ENCODE assay signal across 9 cellular contexts in the genomic region with DNA sequence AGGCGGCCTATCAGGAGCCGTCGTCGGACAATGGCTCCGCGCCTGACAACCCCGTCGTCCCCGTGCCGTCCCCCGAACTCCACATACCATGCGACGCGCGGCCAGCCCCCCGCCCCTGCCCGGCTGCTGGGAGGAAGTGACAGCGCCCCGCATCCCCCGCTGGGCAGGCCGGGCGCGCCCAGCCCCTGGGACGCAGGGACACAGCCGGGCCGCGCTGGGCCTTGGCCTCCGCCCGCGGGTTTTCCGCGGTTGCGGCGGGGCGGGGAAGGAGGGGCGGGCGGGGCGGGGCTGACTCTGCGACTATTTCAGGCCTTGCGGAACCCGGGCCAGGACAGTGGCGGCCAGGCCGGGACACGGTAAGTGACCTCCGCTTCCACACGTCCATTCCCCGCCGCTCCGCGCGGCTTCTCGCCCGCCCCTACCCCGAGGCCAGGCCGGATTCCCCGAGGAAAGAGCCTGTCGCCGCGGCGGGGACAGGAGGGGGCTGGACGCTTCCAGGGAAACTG. TPM values are rescaled to one million over a fixed set of nuclear protein-coding genes. Genes with fewer than 3 reads are reported as not detected.
DNase-seq lines count a peak whose midpoint lies in the region; ATAC-seq and TF ChIP-seq lines count a peak whose summit lies in the region.
"Had no signal": no experiment of that assay in that cellular context is flagged by ENCODE, and none has a peak within 500 bp of the region (broad histone marks: within the 10 kb centered on the region; RNA-seq: fewer than 3 reads in every experiment).

A gene with protein sequence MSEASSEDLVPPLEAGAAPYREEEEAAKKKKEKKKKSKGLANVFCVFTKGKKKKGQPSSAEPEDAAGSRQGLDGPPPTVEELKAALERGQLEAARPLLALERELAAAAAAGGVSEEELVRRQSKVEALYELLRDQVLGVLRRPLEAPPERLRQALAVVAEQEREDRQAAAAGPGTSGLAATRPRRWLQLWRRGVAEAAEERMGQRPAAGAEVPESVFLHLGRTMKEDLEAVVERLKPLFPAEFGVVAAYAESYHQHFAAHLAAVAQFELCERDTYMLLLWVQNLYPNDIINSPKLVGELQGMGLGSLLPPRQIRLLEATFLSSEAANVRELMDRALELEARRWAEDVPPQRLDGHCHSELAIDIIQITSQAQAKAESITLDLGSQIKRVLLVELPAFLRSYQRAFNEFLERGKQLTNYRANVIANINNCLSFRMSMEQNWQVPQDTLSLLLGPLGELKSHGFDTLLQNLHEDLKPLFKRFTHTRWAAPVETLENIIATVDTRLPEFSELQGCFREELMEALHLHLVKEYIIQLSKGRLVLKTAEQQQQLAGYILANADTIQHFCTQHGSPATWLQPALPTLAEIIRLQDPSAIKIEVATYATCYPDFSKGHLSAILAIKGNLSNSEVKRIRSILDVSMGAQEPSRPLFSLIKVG (plus strand): TSS at position 334 of the 506 bp plus-strand sequence. CDS start 2,997 bp downstream, outside the sequence.

- H3K4me3 ChIP-seq in WI38 (ENCODE audit: low read depth, low read length) (peak within 1 kb of the TSS; percentile 61), right cardiac atrium (ENCODE audit: low read length) (peak within 1 kb of the TSS; percentile 59), sigmoid colon (peak within 1 kb of the TSS; percentile 44 to 78 (median 64))

- H3K4me3 Mint-ChIP-seq in activated CD4-positive, alpha-beta T cell treated with anti-CD3 and anti-CD28 coated beads for 36 hours: no peak within 1 kb of the TSS
- H3K4me3 Mint-ChIP-seq: activated naive CD8-positive, alpha-beta T cell had no signal

- POLR2A ChIA-PET in activated CD4-positive, alpha-beta T cell treated with anti-CD3 and anti-CD28 coated beads for 36 hours (lab: Charles Lee): no interaction called here

- peak within 1 kb of the TSS; percentile 92 for H3K27ac ChIP-seq in right cardiac atrium (ENCODE audit: low read length)
- peak within 1 kb of the TSS; percentile 83 to 87 (median 86) for H3K27ac ChIP-seq in sigmoid colon

- intact Hi-C loops in activated CD4-positive, alpha-beta T cell treated with anti-CD3 and anti-CD28 coated beads for 36 hours (cut with DNase I, micrococcal nuclease): no loop called here
- intact Hi-C loops in right cardiac atrium (cut with DNase I) (loop anchor here in 1 of 4 donors (10.0 kb wide), 1 partner anchor 62 kb away; no protein-coding TSS in a partner anchor), sigmoid colon (cut with DNase I) (no loop called here)

- TF ChIP-seq CTCF in WI38 (IDR thresholded peaks at IDR 0.05; ENCODE audit: low read depth, low read length) (no peak), sigmoid colon (IDR thresholded peaks at IDR 0.05) (no peak)

- CTCF ChIA-PET in activated CD4-positive, alpha-beta T cell treated with anti-CD3 and anti-CD28 coated beads for 36 hours (lab: Charles Lee): no interaction called here

- H3K9me3 Mint-ChIP-seq in activated CD4-positive, alpha-beta T cell treated with anti-CD3 and anti-CD28 coated beads for 36 hours (ENCODE audit: low read depth): no peaks in the 10 kb centered on the region

- H3K4me1 ChIP-seq in right cardiac atrium (ENCODE audit: control insufficient read depth, insufficient read depth, low read length): peaks cover 9% of the 10 kb centered on the region
- H3K4me1 ChIP-seq in sigmoid colon: peaks cover 0 to 77% (median 68%) of the 10 kb centered on the region in 4 donors

- H3K27ac Mint-ChIP-seq in activated CD4-positive, alpha-beta T cell treated with anti-CD3 and anti-CD28 coated beads for 36 hours: no peak within 1 kb of the TSS
- H3K27ac Mint-ChIP-seq: activated naive CD8-positive, alpha-beta T cell had no signal

- no peak for DNase-seq in activated CD4-positive, alpha-beta T cell treated with anti-CD3 and anti-CD28 coated beads for 36 hours
- DNase-seq in activated CD4-positive, alpha-beta T cell treated with anti-CD3 and anti-CD28 coated beads, Interleukin-2, amount 50 U/mL, for 48 hours: no peak
- DNase-seq in right cardiac atrium (peak; percentile 80 to 93 (median 93)), sigmoid colon (peak; percentile 84), NCI-H446 treated with DMSO at 0.1 percent for 48 hours (lab: John Stamatoyannopoulos, UW) (no peak)
- DNase-seq in activated naive CD4-positive, alpha-beta T cell treated with Interleukin-2 at 50 U/mL for 16 hours: no peak

- H3K27me3 ChIP-seq in right cardiac atrium (ENCODE audit: control insufficient read depth, insufficient read depth) (no peaks in the 10 kb centered on the region), sigmoid colon (peaks cover 0 to 22% (median 3%) of the 10 kb centered on the region in 3 donors)

- TF ChIP-seq POLR2A in sigmoid colon (IDR thresholded peaks at IDR 0.05): no peak

- H3K36me3 ChIP-seq in sigmoid colon: no peaks in the 10 kb centered on the region

- no peaks in the 10 kb centered on the region for H3K9me3 ChIP-seq in right cardiac atrium (ENCODE audit: control insufficient read depth, low read length)
- no peaks in the 10 kb centered on the region for H3K9me3 ChIP-seq in sigmoid colon

- WGBS in right cardiac atrium: under 1% methylated on average over 61 of the region's 61 CpGs
- WGBS in sigmoid colon, 2 donors: 1 to 2% methylated on average over 61 of the region's 61 CpGs

- ATAC-seq in activated CD4-positive, alpha-beta T cell treated with anti-CD3 and anti-CD28 coated beads for 36 hours: peak; percentile 26
- ATAC-seq in right cardiac atrium: peak; percentile 57 to 69
- no peak for ATAC-seq in GM18907 (IDR thresholded peaks at IDR 0.05; ENCODE audit: unreplicated experiment)

- H3K36me3 Mint-ChIP-seq in activated CD4-positive, alpha-beta T cell treated with anti-CD3 and anti-CD28 coated beads for 36 hours (ENCODE audit: low read depth): no peaks in the 10 kb centered on the region
- H3K36me3 Mint-ChIP-seq: activated naive CD8-positive, alpha-beta T cell had no signal

- peaks cover 23% of the 10 kb centered on the region for H3K27me3 Mint-ChIP-seq in activated CD4-positive, alpha-beta T cell treated with anti-CD3 and anti-CD28 coated beads for 36 hours

- TF ChIP-seq EP300 in sigmoid colon (IDR thresholded peaks at IDR 0.05): no peak

- no peaks in the 10 kb centered on the region for H3K4me1 Mint-ChIP-seq in activated CD4-positive, alpha-beta T cell treated with anti-CD3 and anti-CD28 coated beads for 36 hours

RNA-seq across cellular contexts. Expression of the gene that starts here (rescaled TPM):
- 1 to 10 TPM; 1.7 to 1.8 TPM for total RNA-seq in activated CD4-positive, alpha-beta T cell treated with anti-CD3 and anti-CD28 coated beads for 36 hours
- total RNA-seq in right cardiac atrium (10 to 100 TPM; 41.5 to 51.3 (median 49.4) TPM), sigmoid colon (10 to 100 TPM; 21.2 to 59.1 (median 36.6) TPM)
- polyA plus RNA-seq in right cardiac atrium (46.7 TPM), sigmoid colon (10 to 100 TPM; 11.8 to 68.0 (median 28.8) TPM)

Comparison
In these comparisons a context has a peak if more than half of its experiments do, and no peak if none do; other contexts are left out.
1. RNA of the gene that starts here (total RNA-seq): 41.5 to 51.3 TPM in right cardiac atrium and 21.2 to 59.1 TPM in sigmoid colon; 1.7 to 1.8 TPM in activated CD4-positive, alpha-beta T cell treated with anti-CD3 and anti-CD28 coated beads for 36 hours; every median in the first group is over 4 times any median in the second.
2. DNase-seq: peak in right cardiac atrium (3 of 3) and sigmoid colon (single experiment); none in activated CD4-positive, alpha-beta T cell treated with anti-CD3 and anti-CD28 coated beads for 36 hours (single experiment), activated CD4-positive, alpha-beta T cell treated with anti-CD3 and anti-CD28 coated beads, Interleukin-2, amount 50 U/mL, for 48 hours (0 of 2), NCI-H446 treated with DMSO at 0.1 percent for 48 hours (single experiment) and activated naive CD4-positive, alpha-beta T cell treated with Interleukin-2 at 50 U/mL for 16 hours (single experiment).
3. Peak in every context shown above with its lines, with median percentiles within 50 percentile points of each other: H3K4me3 ChIP-seq.